ENCODE assay signal across 17 cellular contexts in genomic region chr2:174673876-174674275, GRCh38.
A peak's percentile ranks its signal among the peaks of the same experiment; 100 is the strongest.
DNase-seq lines count a peak whose midpoint lies in the region; FAIRE-seq and TF ChIP-seq lines count a peak whose summit lies in the region.
"Had no signal": no experiment of that assay in that cellular context is flagged by ENCODE, and none has a peak within 500 bp of the region (broad histone marks: within the 10 kb centered on the region; RNA-seq: fewer than 3 reads in every experiment).

No MANE protein-coding gene starts in this region.

- no peaks in the 10 kb centered on the region for H3K9me2 ChIP-seq in GM23248 (ENCODE audit: insufficient read depth)

- TF ChIP-seq POLR2A in vagina (IDR thresholded peaks at IDR 0.05), result no peak

- DNase-seq in GM23248 (peak; percentile 73), chondrocyte (ENCODE audit: low spot score) (no peak), fibroblast of the conjunctiva (ENCODE audit: low read depth) (peak; percentile 80), vagina (ENCODE audit: extremely low spot score in 2 of 2) (no peak), type B pancreatic cell (ENCODE audit: extremely low spot score, unreplicated experiment) (no peak), GM19239 (ENCODE audit: insufficient read length, low spot score) (no peak), midbrain (lab: John Stamatoyannopoulos, UW) (no peak)
- DNase-seq: DMS 273 treated with DMSO at 0.1 percent for 48 hours, HCEC 1CT, NCI-H1417 treated with DMSO at 0.1 percent for 48 hours, NCI-H2029 treated with DMSO at 0.1 percent for 48 hours, NCI-H510A, NCI-H82, Right ventricle myocardium superior had no signal

- H3K4me3 Mint-ChIP-seq in chondrocyte (ENCODE audit: unreplicated experiment) (no peak overlapping the region), type B pancreatic cell (no peak overlapping the region)

- no peak overlapping the region for H2AFZ ChIP-seq in GM23248

- no peak for FAIRE-seq in GM19239 (lab: Jason Lieb, UNC)
- FAIRE-seq: GM12878, GM18507 had no signal

- H3K4me3 ChIP-seq in GM23248 (no peak overlapping the region; the same call in 1 of the 2 replicates), vagina (no peak overlapping the region)
- H3K4me3 ChIP-seq: BLaER1 treated with 17β-estradiol and CSF1 and Interleukin-3, amounts not matched to agents 10 nM and 100 nM; GM12878 had no signal

- intact Hi-C loops in vagina (cut with DNase I), result no loop called here

- H3K4me1 Mint-ChIP-seq in chondrocyte (ENCODE audit: low read depth), result peaks cover 23% of the 10 kb centered on the region
- peaks cover 15% of the 10 kb centered on the region for H3K4me1 Mint-ChIP-seq in type B pancreatic cell (ENCODE audit: unreplicated experiment)

- peak overlapping the region; percentile 59 for H3K4me2 ChIP-seq in GM23248 (ENCODE audit: unreplicated experiment)
- H3K4me2 ChIP-seq: BLaER1 treated with 17β-estradiol and CSF1 and Interleukin-3, amounts not matched to agents 10 nM and 100 nM had no signal

- H3K9me3 ChIP-seq in GM23248 (ENCODE audit: low read depth) (no peaks in the 10 kb centered on the region), vagina (no peaks in the 10 kb centered on the region)

- no peaks in the 10 kb centered on the region for H4K20me1 ChIP-seq in GM23248 (ENCODE audit: insufficient read depth)
- H4K20me1 ChIP-seq: BLaER1 treated with 17β-estradiol and CSF1 and Interleukin-3, amounts not matched to agents 10 nM and 100 nM had no signal

- peaks cover 8% of the 10 kb centered on the region for H3K36me3 Mint-ChIP-seq in chondrocyte (ENCODE audit: low read depth)
- peaks cover 12% of the 10 kb centered on the region for H3K36me3 Mint-ChIP-seq in type B pancreatic cell

- H3K4me1 ChIP-seq in GM23248 (ENCODE audit: insufficient read depth), result peaks cover 33% of the 10 kb centered on the region
- peaks cover 17% of the 10 kb centered on the region for H3K4me1 ChIP-seq in vagina
- H3K4me1 ChIP-seq: BLaER1 treated with 17β-estradiol and CSF1 and Interleukin-3, amounts not matched to agents 10 nM and 100 nM had no signal

- H3K36me3 ChIP-seq in GM23248 (ENCODE audit: low read depth) (peaks cover 13% of the 10 kb centered on the region; the same call in 1 of the 2 replicates), vagina (no peaks in the 10 kb centered on the region)

- H3K9ac ChIP-seq in GM23248, result peak overlapping the region; percentile 50
- H3K9ac ChIP-seq: BLaER1 treated with 17β-estradiol and CSF1 and Interleukin-3, amounts not matched to agents 10 nM and 100 nM had no signal

- in situ Hi-C loops in GM23248 (cut with MboI), result no loop called here

- H3K27me3 Mint-ChIP-seq in chondrocyte (ENCODE audit: low read depth), result no peaks in the 10 kb centered on the region
- H3K27me3 Mint-ChIP-seq in type B pancreatic cell, result no peaks in the 10 kb centered on the region

- peaks cover 7% of the 10 kb centered on the region for H3K9me3 Mint-ChIP-seq in chondrocyte (ENCODE audit: low read depth)
- H3K9me3 Mint-ChIP-seq in type B pancreatic cell, result peaks cover 6% of the 10 kb centered on the region

- H3K27ac Mint-ChIP-seq in chondrocyte (ENCODE audit: unreplicated experiment) (peak overlapping the region; percentile 17), type B pancreatic cell (no peak overlapping the region)

- H3K79me2 ChIP-seq in GM23248 (ENCODE audit: insufficient read depth), result peaks cover 95% of the 10 kb centered on the region

- H3K27me3 ChIP-seq in GM23248 (replicated peaks; ENCODE audit: insufficient read depth), result no peaks in the 10 kb centered on the region
- no peaks in the 10 kb centered on the region for H3K27me3 ChIP-seq in vagina
- H3K27me3 ChIP-seq: BLaER1 treated with 17β-estradiol and CSF1 and Interleukin-3, amounts not matched to agents 10 nM and 100 nM had no signal

- TF ChIP-seq CTCF in chondrocyte (IDR thresholded peaks at IDR 0.05) (no peak), vagina (IDR thresholded peaks at IDR 0.05) (no peak), type B pancreatic cell (conservative IDR thresholded peaks at IDR 0.05) (no peak)

- peaks cover 13% of the 10 kb centered on the region; the same call in 1 of the 2 replicates for H3F3A ChIP-seq in GM23248 (ENCODE audit: insufficient read depth)

- WGBS in GM23248 (ENCODE audit: low coverage in 1 of 2, low lambda C conversion rate in 2 of 2, missing lambda C conversion rate in 2 of 2), 2 experiments, result 15 to 16% methylated on average over 3 of the region's 3 CpGs

- H3K27ac ChIP-seq in GM23248 (peak overlapping the region; percentile 56), vagina (peak overlapping the region; percentile 49)
- H3K27ac ChIP-seq: BLaER1 treated with 17β-estradiol and CSF1 and Interleukin-3, amounts not matched to agents 10 nM and 100 nM had no signal

Comparison
In these comparisons a context has a peak if more than half of its experiments do, and no peak if none do; other contexts are left out.
1. DNase-seq: peak in GM23248 (single experiment) and fibroblast of the conjunctiva (single experiment); none in chondrocyte (single experiment), vagina (0 of 2), type B pancreatic cell (single experiment), GM19239 (single experiment) and midbrain (single experiment).